Comparison of ENCODE assay signal across 17 cellular contexts in the genomic region with DNA sequence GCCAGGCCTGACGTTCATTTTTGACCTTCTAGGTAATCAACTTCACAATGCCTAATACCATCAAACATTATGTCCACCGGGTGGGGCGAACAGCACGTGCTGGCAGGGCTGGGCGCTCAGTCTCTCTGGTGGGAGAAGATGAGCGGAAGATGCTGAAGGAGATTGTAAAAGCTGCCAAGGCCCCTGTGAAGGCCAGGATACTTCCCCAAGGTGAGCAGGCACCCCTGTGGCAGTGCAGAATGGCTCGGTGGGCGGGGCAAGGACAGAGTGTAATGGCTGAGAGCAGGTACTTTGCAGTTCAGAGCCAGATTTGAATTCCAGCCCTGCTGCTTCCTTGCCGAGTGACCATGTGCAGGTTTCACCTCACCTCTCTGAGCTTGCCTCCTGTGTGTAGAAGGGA. TPM values are rescaled to one million over a fixed set of nuclear protein-coding genes. Genes with fewer than 3 reads are reported as not detected.
DNase-seq lines count a peak whose midpoint lies in the region; ATAC-seq and TF ChIP-seq lines count a peak whose summit lies in the region.
"Had no signal": no experiment of that assay in that cellular context is flagged by ENCODE, and none has a peak within 500 bp of the region (broad histone marks: within the 10 kb centered on the region; RNA-seq: fewer than 3 reads in every experiment).

No MANE protein-coding gene starts in this region.

- H3K4me3 ChIP-seq in endodermal cell (ENCODE audit: low read length) (no peak overlapping the region), osteoblast (ENCODE audit: insufficient read depth, low read length) (no peak overlapping the region)
- H3K4me3 ChIP-seq: BLaER1, HAP-1 had no signal

- no peaks in the 10 kb centered on the region for H3K4me1 Mint-ChIP-seq in activated T-cell treated with anti-CD3 and anti-CD28 coated beads, Interleukin-2, amount 50 U/mL, for 24 hours (ENCODE audit: low read depth)
- H3K4me1 Mint-ChIP-seq in activated T-cell treated with anti-CD3 and anti-CD28 coated beads, Interleukin-2, amount 50 U/mL, for 4 hours (ENCODE audit: low read depth), result no peaks in the 10 kb centered on the region
- H3K4me1 Mint-ChIP-seq in T-helper 17 cell (peaks cover 2% of the 10 kb centered on the region), endodermal cell (peaks cover 5% of the 10 kb centered on the region)
- peaks cover under 1% of the 10 kb centered on the region for H3K4me1 Mint-ChIP-seq in stimulated activated effector memory CD8-positive, alpha-beta T cell treated with anti-CD3 and anti-CD28 coated beads, Interleukin-12 subunit alpha, Interleukin-12 subunit beta, amount 100 ng/mL, for 72 hours

- H3K36me3 Mint-ChIP-seq in activated T-cell treated with anti-CD3 and anti-CD28 coated beads, Interleukin-2, amount 50 U/mL, for 24 hours (ENCODE audit: low read depth), result peaks cover 93% of the 10 kb centered on the region
- H3K36me3 Mint-ChIP-seq in activated T-cell treated with anti-CD3 and anti-CD28 coated beads, Interleukin-2, amount 50 U/mL, for 4 hours (ENCODE audit: insufficient read depth), result peaks cover 43% of the 10 kb centered on the region
- H3K36me3 Mint-ChIP-seq in T-helper 17 cell (ENCODE audit: low read depth) (peaks cover 16% of the 10 kb centered on the region), endodermal cell (ENCODE audit: low read depth) (peaks cover 80% of the 10 kb centered on the region)
- H3K36me3 Mint-ChIP-seq in stimulated activated effector memory CD8-positive, alpha-beta T cell treated with anti-CD3 and anti-CD28 coated beads, Interleukin-12 subunit alpha, Interleukin-12 subunit beta, amount 100 ng/mL, for 72 hours, result peaks cover 100% of the 10 kb centered on the region

- H3K36me3 ChIP-seq in endodermal cell (ENCODE audit: control insufficient read depth, insufficient read depth, low read length) (peaks cover 72% of the 10 kb centered on the region), osteoblast (ENCODE audit: insufficient read depth, low read length) (peaks cover 72% of the 10 kb centered on the region)

- H3K4me3 Mint-ChIP-seq in activated T-cell treated with anti-CD3 and anti-CD28 coated beads, Interleukin-2, amount 50 U/mL, for 24 hours, result no peak overlapping the region
- H3K4me3 Mint-ChIP-seq in activated T-cell treated with anti-CD3 and anti-CD28 coated beads, Interleukin-2, amount 50 U/mL, for 4 hours, result no peak overlapping the region
- H3K4me3 Mint-ChIP-seq in T-helper 17 cell (no peak overlapping the region), endodermal cell (no peak overlapping the region)
- no peak overlapping the region for H3K4me3 Mint-ChIP-seq in stimulated activated effector memory CD8-positive, alpha-beta T cell treated with anti-CD3 and anti-CD28 coated beads, Interleukin-12 subunit alpha, Interleukin-12 subunit beta, amount 100 ng/mL, for 72 hours
- H3K4me3 Mint-ChIP-seq: CD14-positive monocyte had no signal

- no peaks in the 10 kb centered on the region for H3K9me3 Mint-ChIP-seq in activated T-cell treated with anti-CD3 and anti-CD28 coated beads, Interleukin-2, amount 50 U/mL, for 24 hours
- H3K9me3 Mint-ChIP-seq in activated T-cell treated with anti-CD3 and anti-CD28 coated beads, Interleukin-2, amount 50 U/mL, for 4 hours, result no peaks in the 10 kb centered on the region
- no peaks in the 10 kb centered on the region for H3K9me3 Mint-ChIP-seq in endodermal cell
- no peaks in the 10 kb centered on the region for H3K9me3 Mint-ChIP-seq in stimulated activated effector memory CD8-positive, alpha-beta T cell treated with anti-CD3 and anti-CD28 coated beads, Interleukin-12 subunit alpha, Interleukin-12 subunit beta, amount 100 ng/mL, for 72 hours
- H3K9me3 Mint-ChIP-seq: CD14-positive monocyte had no signal

- no peak overlapping the region for H3K27ac ChIP-seq in endodermal cell (ENCODE audit: low read depth, low read length)
- H3K27ac ChIP-seq in osteoblast (ENCODE audit: low read depth, low read length), result no peak overlapping the region
- H3K27ac ChIP-seq: BLaER1 had no signal

- no peak overlapping the region for H2AFZ ChIP-seq in osteoblast (ENCODE audit: low read length)

- TF ChIP-seq CTCF in endodermal cell (conservative IDR thresholded peaks at IDR 0.05), result no peak
- TF ChIP-seq CTCF in osteoblast (IDR thresholded peaks at IDR 0.05; ENCODE audit: extremely low read depth, low read depth, low read length), result no peak

- H3K4me2 ChIP-seq in osteoblast (ENCODE audit: insufficient read depth, low read length), result no peak overlapping the region
- H3K4me2 ChIP-seq: BLaER1 had no signal

- H4K20me1 ChIP-seq in osteoblast (ENCODE audit: insufficient read depth, low read length), result no peaks in the 10 kb centered on the region
- H4K20me1 ChIP-seq: BLaER1 had no signal

- ATAC-seq in activated T-cell treated with anti-CD3 and anti-CD28 coated beads, Interleukin-2, amount 50 U/mL, for 4 hours, result no peak
- no peak for ATAC-seq in T-helper 17 cell
- no peak for ATAC-seq in stimulated activated effector memory CD8-positive, alpha-beta T cell treated with anti-CD3 and anti-CD28 coated beads, Interleukin-12 subunit alpha, Interleukin-12 subunit beta, amount 100 ng/mL, for 72 hours

- no peaks in the 10 kb centered on the region for H3K4me1 ChIP-seq in endodermal cell (ENCODE audit: control insufficient read depth, insufficient read depth, low read length)
- no peaks in the 10 kb centered on the region for H3K4me1 ChIP-seq in osteoblast (ENCODE audit: insufficient read depth, low read length)
- H3K4me1 ChIP-seq: HAP-1 had no signal

- H3K27me3 ChIP-seq in endodermal cell (ENCODE audit: control insufficient read depth, insufficient read depth, low read length, poor library complexity, severe bottlenecking), result no peaks in the 10 kb centered on the region
- no peaks in the 10 kb centered on the region for H3K27me3 ChIP-seq in osteoblast (ENCODE audit: insufficient read depth, low read length)
- H3K27me3 ChIP-seq: BLaER1 had no signal

- H3K27ac Mint-ChIP-seq in activated T-cell treated with anti-CD3 and anti-CD28 coated beads, Interleukin-2, amount 50 U/mL, for 24 hours, result peak overlapping the region; percentile 67
- H3K27ac Mint-ChIP-seq in T-helper 17 cell (peak overlapping the region; percentile 45), endodermal cell (peak overlapping the region; percentile 7)
- H3K27ac Mint-ChIP-seq in stimulated activated effector memory CD8-positive, alpha-beta T cell treated with anti-CD3 and anti-CD28 coated beads, Interleukin-12 subunit alpha, Interleukin-12 subunit beta, amount 100 ng/mL, for 72 hours, result peak overlapping the region; percentile 34

- no peaks in the 10 kb centered on the region for H3K9me3 ChIP-seq in T-helper 17 cell (ENCODE audit: control insufficient read depth, low read length, poor library complexity, severe bottlenecking)
- no peaks in the 10 kb centered on the region for H3K9me3 ChIP-seq in endodermal cell (ENCODE audit: control insufficient read depth, low read length)
- H3K9me3 ChIP-seq in osteoblast (ENCODE audit: low read depth, low read length), result no peaks in the 10 kb centered on the region
- H3K9me3 ChIP-seq: BLaER1, HAP-1 had no signal

- no peak overlapping the region for H3K9ac ChIP-seq in endodermal cell (ENCODE audit: extremely low read depth, low read length, poor library complexity, severe bottlenecking)
- H3K9ac ChIP-seq: BLaER1 had no signal

- no peaks in the 10 kb centered on the region for H3K79me2 ChIP-seq in osteoblast (ENCODE audit: insufficient read depth, low read length)

- DNase-seq in activated T-cell treated with anti-CD3 and anti-CD28 coated beads, Interleukin-2, amount 50 U/mL, for 24 hours, result no peak
- DNase-seq in activated T-cell treated with anti-CD3 and anti-CD28 coated beads, Interleukin-2, amount 50 U/mL, for 4 hours, result no peak
- DNase-seq in T-helper 17 cell (no peak), endodermal cell (no peak), epidermal melanocyte (ENCODE audit: insufficient read length, low spot score) (no peak), osteoblast (ENCODE audit: insufficient read length, low spot score, missing footprints) (no peak), GM19240 (ENCODE audit: insufficient read length, low spot score) (no peak)
- DNase-seq in stimulated activated effector memory CD8-positive, alpha-beta T cell treated with anti-CD3 and anti-CD28 coated beads, Interleukin-12 subunit alpha, Interleukin-12 subunit beta, amount 100 ng/mL, for 72 hours (ENCODE audit: low spot score in 2 of 2), result no peak
- DNase-seq: 8988T; CD4-positive, alpha-beta memory T cell; DMS153; DMS79; GDM1; IMR-90 had no signal

- WGBS in endodermal cell (ENCODE audit: insufficient coverage in 1 of 2, insufficient read length in 1 of 2), 2 experiments, result 90 to 96% methylated on average over 6 to 9 of the region's 9 CpGs

- no peaks in the 10 kb centered on the region for H3K27me3 Mint-ChIP-seq in activated T-cell treated with anti-CD3 and anti-CD28 coated beads, Interleukin-2, amount 50 U/mL, for 24 hours
- no peaks in the 10 kb centered on the region for H3K27me3 Mint-ChIP-seq in activated T-cell treated with anti-CD3 and anti-CD28 coated beads, Interleukin-2, amount 50 U/mL, for 4 hours (ENCODE audit: low read depth)
- no peaks in the 10 kb centered on the region for H3K27me3 Mint-ChIP-seq in T-helper 17 cell
- H3K27me3 Mint-ChIP-seq in endodermal cell (ENCODE audit: insufficient read depth), result no peaks in the 10 kb centered on the region
- H3K27me3 Mint-ChIP-seq: CD4-positive, alpha-beta memory T cell had no signal

RNA-seq across cellular contexts. Expression of a gene that starts 17.1 kb away (rescaled TPM):
- total RNA-seq in activated T-cell treated with anti-CD3 and anti-CD28 coated beads, Interleukin-2, amount 50 U/mL, for 4 hours, result 10 to 100 TPM; 89.6 to 94.8 (median 93.1) TPM
- total RNA-seq in T-helper 17 cell (10 to 100 TPM; 84.1 to 87.5 TPM), endodermal cell (10 to 100 TPM; 40.4 to 45.2 TPM), osteoblast (33.6 and 34.0 TPM in 2 replicates)
- polyA plus RNA-seq in endodermal cell (2013, experiment 1 of 2), result 36.8 TPM
- 31.5 TPM for polyA plus RNA-seq in endodermal cell (2013, experiment 2 of 2)

RNA-seq across cellular contexts. Expression of a gene that starts 41.6 kb away (rescaled TPM):
- total RNA-seq in activated T-cell treated with anti-CD3 and anti-CD28 coated beads, Interleukin-2, amount 50 U/mL, for 4 hours, result 10 to 100 TPM; 52.5 to 69.2 (median 56.4) TPM
- total RNA-seq in T-helper 17 cell (10 to 100 TPM; 54.0 to 58.8 TPM), endodermal cell (1 to 10 TPM; 8.1 to 8.9 TPM), osteoblast (56.6 and 61.5 TPM in 2 replicates)
- 6.7 TPM for polyA plus RNA-seq in endodermal cell (2013, experiment 1 of 2)
- polyA plus RNA-seq in endodermal cell (2013, experiment 2 of 2), result 6.1 TPM

RNA-seq across cellular contexts. Expression of a gene that starts 48.2 kb away (rescaled TPM):
- total RNA-seq in activated T-cell treated with anti-CD3 and anti-CD28 coated beads, Interleukin-2, amount 50 U/mL, for 4 hours, result 10 to 100 TPM; 66.4 to 79.0 (median 74.2) TPM
- 10 to 100 TPM; 45.6 to 62.5 TPM for total RNA-seq in T-helper 17 cell
- total RNA-seq in endodermal cell, result 10 to 100 TPM; 90.2 to 95.5 TPM
- 85.0 TPM for polyA plus RNA-seq in endodermal cell (2013, experiment 1 of 2)
- polyA plus RNA-seq in endodermal cell (2013, experiment 2 of 2), result 80.5 TPM
- 64.8 and 68.7 TPM in 2 replicates for total RNA-seq in osteoblast

Comparison
In these comparisons a context has a peak if more than half of its experiments do, and no peak if none do; other contexts are left out.
1. H3K27ac Mint-ChIP-seq: peak in every context shown above with its lines; median percentile 67 in activated T-cell treated with anti-CD3 and anti-CD28 coated beads, Interleukin-2, amount 50 U/mL, for 24 hours; 45 in T-helper 17 cell; 34 in stimulated activated effector memory CD8-positive, alpha-beta T cell treated with anti-CD3 and anti-CD28 coated beads, Interleukin-12 subunit alpha, Interleukin-12 subunit beta, amount 100 ng/mL, for 72 hours; 7 in endodermal cell.